In the genomic region with DNA sequence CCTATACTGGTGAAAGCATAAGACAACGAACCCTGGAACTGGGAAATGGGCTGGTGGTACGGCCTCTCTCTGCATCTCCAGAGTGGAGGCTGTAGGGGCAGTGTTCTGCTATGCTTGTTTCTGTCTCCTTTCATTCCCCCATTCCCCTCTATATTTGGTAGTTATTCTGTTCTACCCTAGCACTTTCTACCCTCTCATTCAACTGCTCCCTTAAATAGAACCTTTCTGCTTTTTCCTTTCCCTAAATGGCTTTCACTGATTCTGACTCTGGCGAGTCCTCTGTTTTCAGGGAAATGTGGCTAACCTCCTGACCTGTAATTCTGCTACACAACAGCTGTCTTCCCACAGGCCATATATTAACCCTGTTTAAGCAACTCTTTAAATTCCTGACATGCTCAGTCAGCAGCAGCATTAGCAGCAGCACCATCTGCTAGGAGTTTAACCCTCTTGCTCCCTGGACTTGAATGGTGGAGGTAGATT, we compare ENCODE assay signal across 8 cellular contexts.
A peak's percentile ranks its signal among the peaks of the same experiment; 100 is the strongest.
DNase-seq lines count a peak whose midpoint lies in the region; ATAC-seq, FAIRE-seq and TF ChIP-seq lines count a peak whose summit lies in the region.

No MANE protein-coding gene starts in this region.

- H3K4me3 ChIP-seq in AG09309 (ENCODE audit: control insufficient read depth, low read depth, low read length) (no peak overlapping the region), WERI-Rb-1 (ENCODE audit: low read depth, low read length) (no peak overlapping the region), keratinocyte (ENCODE audit: control insufficient read depth in 2 of 3, extremely low read depth in 1 of 3, insufficient read depth in 2 of 3, low read depth in 1 of 3, low read length in 3 of 3) (no peak overlapping the region)

- peaks cover 28% of the 10 kb centered on the region for H3K4me1 ChIP-seq in keratinocyte (ENCODE audit: control insufficient read depth, extremely low read depth, insufficient read depth, low read length)

- H3K27ac ChIP-seq in WERI-Rb-1 = no peak overlapping the region
- H3K27ac ChIP-seq in keratinocyte (ENCODE audit: control insufficient read depth, insufficient read depth, low read length) = no peak overlapping the region

- no peaks in the 10 kb centered on the region for H4K20me1 ChIP-seq in keratinocyte (ENCODE audit: control insufficient read depth, extremely low read depth, insufficient read depth, low read length)

- dilution Hi-C loops in keratinocyte (cut with MboI; ENCODE audit: extremely low pct_ligation_motif_present, low sequenced_read_pairs) = no loop called here

- no peaks in the 10 kb centered on the region for H3K79me2 ChIP-seq in keratinocyte (ENCODE audit: control insufficient read depth, insufficient read depth, low read length)

- H3K27me3 ChIP-seq in WERI-Rb-1 (ENCODE audit: insufficient read depth, low read depth, severe bottlenecking) = no peaks in the 10 kb centered on the region
- H3K27me3 ChIP-seq in keratinocyte (ENCODE audit: control insufficient read depth, extremely low read depth, insufficient read depth, low read length) = no peaks in the 10 kb centered on the region

- no peak overlapping the region for H3K9ac ChIP-seq in keratinocyte (ENCODE audit: control insufficient read depth, extremely low read depth, insufficient read depth, low read length)

- H3K9me3 ChIP-seq in WERI-Rb-1 (ENCODE audit: severe bottlenecking) (no peaks in the 10 kb centered on the region), keratinocyte (ENCODE audit: control insufficient read depth, low read depth, low read length) (no peaks in the 10 kb centered on the region)

- H3K4me2 ChIP-seq in keratinocyte (ENCODE audit: control insufficient read depth, extremely low read depth, insufficient read depth, low read depth, low read length) = peak overlapping the region; percentile 5

- in situ Hi-C loops in G401 (cut with HindIII; ENCODE audit: low sequenced_read_pairs) = no loop called here

- FAIRE-seq in keratinocyte (lab: Jason Lieb, UNC) = peak; percentile 97

- ATAC-seq in GM18909 (IDR thresholded peaks at IDR 0.05; ENCODE audit: poor library complexity, unreplicated experiment) (no peak), HG02678 (IDR thresholded peaks at IDR 0.05; ENCODE audit: unreplicated experiment) (no peak)

- no peaks in the 10 kb centered on the region for H3K9me1 ChIP-seq in keratinocyte (ENCODE audit: control insufficient read depth, extremely low read depth, insufficient read depth, low read length)

- TF ChIP-seq CTCF in AG09309 (IDR thresholded peaks at IDR 0.05; ENCODE audit: control insufficient read depth, insufficient read depth, low read depth, low read length, missing control alignments) = peak; percentile 32
- TF ChIP-seq CTCF in WERI-Rb-1 (IDR thresholded peaks at IDR 0.05; ENCODE audit: low read depth, low read length) = peak; percentile 40
- no peak for TF ChIP-seq CTCF in keratinocyte (optimal IDR thresholded peaks at IDR 0.05 in 1 of 3, IDR thresholded peaks at IDR 0.05 in 1 of 3, conservative IDR thresholded peaks at IDR 0.05 in 1 of 3; ENCODE audit: extremely low read depth in 1 of 3, insufficient read depth in 2 of 3, low read length in 3 of 3)

- DNase-seq in AG09309 (ENCODE audit: low read depth) (peak; percentile 50), HPDE6-E6E7 (ENCODE audit: extremely low spot score) (peak; percentile 56), WERI-Rb-1 (peak; percentile 79), keratinocyte (ENCODE audit: low read depth, low spot score) (peak; percentile 21), medulla oblongata (ENCODE audit: extremely low spot score) (no peak), G401 (ENCODE audit: low spot score) (no peak)

- H2AFZ ChIP-seq in keratinocyte (ENCODE audit: control insufficient read depth, low read length) = no peak overlapping the region

- H3K36me3 ChIP-seq in WERI-Rb-1 = no peaks in the 10 kb centered on the region
- no peaks in the 10 kb centered on the region for H3K36me3 ChIP-seq in keratinocyte (ENCODE audit: control insufficient read depth in 2 of 2, extremely low read depth in 1 of 2, insufficient read depth in 2 of 2, low read length in 2 of 2)

Comparison
In these comparisons a context has a peak if more than half of its experiments do, and no peak if none do; other contexts are left out.
1. DNase-seq: peak in AG09309 (single experiment), HPDE6-E6E7 (single experiment), WERI-Rb-1 (single experiment) and keratinocyte (single experiment); none in medulla oblongata (single experiment) and G401 (single experiment).
2. CTCF ChIP-seq: peak in AG09309 (single experiment) and WERI-Rb-1 (single experiment); none in keratinocyte (0 of 3).